8 cellular contexts compared by ENCODE assay signal in genomic region chr22:22463855-22464540, GRCh38. TPM values are rescaled to one million over a fixed set of nuclear protein-coding genes. Genes with fewer than 3 reads are reported as not detected.
A peak's percentile ranks its signal among the peaks of the same experiment; 100 is the strongest.
DNase-seq lines count a peak whose midpoint lies in the region; ATAC-seq and TF ChIP-seq lines count a peak whose summit lies in the region.

No MANE protein-coding gene starts in this region.

- intact Hi-C loops in Right ventricle myocardium superior (cut with DNase I) (loop anchor here (5.0 to 10.0 kb wide), 2 partner anchors 221 to 493 kb away; no protein-coding TSS in a partner anchor), Right ventricle myocardium inferior (cut with DNase I) (loop anchor here (5.0 kb wide), 3 partner anchors 223 to 663 kb away; no protein-coding TSS in a partner anchor)

- peak; percentile 36 for TF ChIP-seq CTCF in WI38 (IDR thresholded peaks at IDR 0.05; ENCODE audit: low read depth, low read length)

- DNase-seq in Right ventricle myocardium superior (no peak), Right ventricle myocardium inferior (ENCODE audit: missing footprints) (no peak), NCI-H1694 (lab: John Stamatoyannopoulos, UW) (peak; percentile 88), left kidney (ENCODE audit: low read depth, low spot score) (peak; percentile 88)
- peak; percentile 32 for DNase-seq in central memory CD4-positive, alpha-beta T cell
- DNase-seq in stimulated activated CD4-positive, alpha-beta T cell treated with anti-CD3 and anti-CD28 coated beads, TNF-alpha, amount 100 ng/mL, for 24 hours (ENCODE audit: low read depth in 3 of 3): peak; percentile 28 to 45 (median 42)

- ATAC-seq in Right ventricle myocardium superior (ENCODE audit: poor library complexity) (peak; percentile 79), Right ventricle myocardium inferior (no peak), GM21737 (IDR thresholded peaks at IDR 0.05; ENCODE audit: unreplicated experiment) (no peak)

- H3K4me3 ChIP-seq in WI38 (ENCODE audit: low read depth, low read length): no peak overlapping the region

RNA-seq across cellular contexts. Expression of gene ZNF280B, which starts 44.5 kb away (rescaled TPM):
- total RNA-seq in Right ventricle myocardium superior: 0.43 TPM
- 0.49 TPM for total RNA-seq in Right ventricle myocardium inferior

RNA-seq across cellular contexts. Expression of gene ZNF280A, which starts 56.1 kb away (rescaled TPM):
- total RNA-seq in Right ventricle myocardium superior (not detected), Right ventricle myocardium inferior (not detected)

Comparison
In these comparisons a context has a peak if more than half of its experiments do, and no peak if none do; other contexts are left out.
1. DNase-seq: peak in NCI-H1694 (single experiment), central memory CD4-positive, alpha-beta T cell (single experiment), left kidney (single experiment) and stimulated activated CD4-positive, alpha-beta T cell treated with anti-CD3 and anti-CD28 coated beads, TNF-alpha, amount 100 ng/mL, for 24 hours (3 of 3); none in Right ventricle myocardium superior (single experiment) and Right ventricle myocardium inferior (single experiment).